Comparison of ENCODE assay signal across 10 cellular contexts in genomic region chr1:54885237-54885679, GRCh38. TPM values are rescaled to one million over a fixed set of nuclear protein-coding genes. Genes with fewer than 3 reads are reported as not detected.
DNase-seq lines count a peak whose midpoint lies in the region; ATAC-seq and TF ChIP-seq lines count a peak whose summit lies in the region.
"Had no signal": no experiment of that assay in that cellular context is flagged by ENCODE, and none has a peak within 500 bp of the region (broad histone marks: within the 10 kb centered on the region; RNA-seq: fewer than 3 reads in every experiment).

No MANE protein-coding gene starts in this region.

- no peak overlapping the region for H2BK15ac ChIP-seq in mesenchymal stem cell (ENCODE audit: low read depth, poor library complexity, severe bottlenecking)

- H3K27ac ChIP-seq in mesenchymal stem cell (ENCODE audit: low read length, poor library complexity, severe bottlenecking): peak overlapping the region; percentile 31
- H3K27ac ChIP-seq in left ventricle myocardium inferior (replicated peaks): no peak overlapping the region
- H3K27ac ChIP-seq: SJSA1 had no signal

- intact Hi-C loops in left ventricle myocardium inferior (cut with micrococcal nuclease): no loop called here

- peak overlapping the region; percentile 61 for H2AK5ac ChIP-seq in mesenchymal stem cell (ENCODE audit: low read length, severe bottlenecking)

- no peak overlapping the region for H3K14ac ChIP-seq in mesenchymal stem cell (ENCODE audit: low read length in 2 of 2)

- no peak for ATAC-seq in GM19397 (IDR thresholded peaks at IDR 0.05; ENCODE audit: unreplicated experiment)

- DNase-seq in BE2C: no peak
- DNase-seq in LNCaP clone FGC (ENCODE audit: low read depth): no peak
- no peak for DNase-seq in cardiac fibroblast (ENCODE audit: low read depth in 2 of 2)
- DNase-seq in mesenchymal stem cell: no peak
- no peak for DNase-seq in glomerular visceral epithelial cell (ENCODE audit: extremely low spot score)
- DNase-seq in HuH-7.5 (ENCODE audit: low spot score): no peak
- DNase-seq in left ventricle myocardium inferior: no peak
- DNase-seq: effector CD4-positive, alpha-beta T cell had no signal

- no peak overlapping the region for H2BK5ac ChIP-seq in mesenchymal stem cell (ENCODE audit: low read depth, low read length, poor library complexity, severe bottlenecking)

- peak overlapping the region; percentile 58 for H3K4me2 ChIP-seq in mesenchymal stem cell (ENCODE audit: low read length, poor library complexity, severe bottlenecking)

- TF ChIP-seq CTCF in BE2C (IDR thresholded peaks at IDR 0.05; ENCODE audit: low read depth, low read length): no peak
- TF ChIP-seq CTCF in LNCaP clone FGC (IDR thresholded peaks at IDR 0.05; ENCODE audit: control insufficient read depth, extremely low read depth, insufficient read depth): no peak
- TF ChIP-seq CTCF in cardiac fibroblast (IDR thresholded peaks at IDR 0.05; ENCODE audit: low read depth, low read length): no peak
- TF ChIP-seq CTCF in left ventricle myocardium inferior (IDR thresholded peaks at IDR 0.05; ENCODE audit: borderline replicate concordance): no peak

- peaks cover 9% of the 10 kb centered on the region for H3K79me1 ChIP-seq in mesenchymal stem cell (replicated peaks; ENCODE audit: low read length, poor library complexity, severe bottlenecking)

- no peak overlapping the region for H3K23ac ChIP-seq in mesenchymal stem cell (ENCODE audit: low read length in 2 of 2)

- H3K18ac ChIP-seq in mesenchymal stem cell (ENCODE audit: low read depth in 1 of 2, low read length in 2 of 2): peak overlapping the region in 1 of 2 experiments; percentile 98

- H2BK120ac ChIP-seq in mesenchymal stem cell (ENCODE audit: low read depth, low read length): no peak overlapping the region

- H3K4me3 ChIP-seq in BE2C (ENCODE audit: low read depth, low read length): peak overlapping the region; percentile 71
- peak overlapping the region; percentile 81 for H3K4me3 ChIP-seq in LNCaP clone FGC (ENCODE audit: low read depth, low read length)
- peak overlapping the region; percentile 80 to 99 for H3K4me3 ChIP-seq in cardiac fibroblast (replicated peaks in 1 of 2; ENCODE audit: low read depth in 2 of 2, low read length in 2 of 2)
- H3K4me3 ChIP-seq in mesenchymal stem cell (ENCODE audit: insufficient read depth in 1 of 2, low read depth in 1 of 2, low read length in 2 of 2): peak overlapping the region; percentile 87 to 94
- no peak overlapping the region for H3K4me3 ChIP-seq in left ventricle myocardium inferior
- H3K4me3 ChIP-seq: SJSA1 had no signal

- H4K91ac ChIP-seq in mesenchymal stem cell (ENCODE audit: low read length): peak overlapping the region; percentile 56

- peak overlapping the region; percentile 61 for H4K8ac ChIP-seq in mesenchymal stem cell (ENCODE audit: low read length)

- H3K9me3 ChIP-seq in BE2C (no peaks in the 10 kb centered on the region), mesenchymal stem cell (ENCODE audit: control insufficient read depth, low read length) (no peaks in the 10 kb centered on the region), left ventricle myocardium inferior (replicated peaks) (no peaks in the 10 kb centered on the region)
- H3K9me3 ChIP-seq: SJSA1 had no signal

- H2BK12ac ChIP-seq in mesenchymal stem cell (ENCODE audit: low read length in 2 of 2): peak overlapping the region in 1 of 2 experiments; percentile 15

- no peaks in the 10 kb centered on the region; the same call in 1 of the 2 replicates for H3K4me1 ChIP-seq in BE2C
- H3K4me1 ChIP-seq in mesenchymal stem cell (ENCODE audit: control insufficient read depth, insufficient read depth, low read depth, low read length): peaks cover 30% of the 10 kb centered on the region
- peaks cover 21% of the 10 kb centered on the region for H3K4me1 ChIP-seq in left ventricle myocardium inferior

- H3K36me3 ChIP-seq in BE2C (peaks cover 10% of the 10 kb centered on the region), mesenchymal stem cell (ENCODE audit: control insufficient read depth in 1 of 2, insufficient read depth in 2 of 2, low read depth in 1 of 2, low read length in 2 of 2) (peaks cover 18 to 24% of the 10 kb centered on the region in 2 experiments), left ventricle myocardium inferior (no peaks in the 10 kb centered on the region)

- WGBS in mesenchymal stem cell: 74% methylated on average over 3 of the region's 4 CpGs

- no peak overlapping the region for H3K9ac ChIP-seq in mesenchymal stem cell (ENCODE audit: low read length)

- H3K27me3 ChIP-seq in BE2C (no peaks in the 10 kb centered on the region), mesenchymal stem cell (ENCODE audit: control insufficient read depth in 1 of 2, insufficient read depth in 1 of 2, low read length in 2 of 2) (no peaks in the 10 kb centered on the region), left ventricle myocardium inferior (ENCODE audit: low read depth) (peaks cover 6% of the 10 kb centered on the region)
- H3K27me3 ChIP-seq: SJSA1 had no signal

- no peak overlapping the region for H3K4ac ChIP-seq in mesenchymal stem cell (ENCODE audit: low read depth in 1 of 2, low read length in 2 of 2)

- no peak overlapping the region for H2AFZ ChIP-seq in mesenchymal stem cell (ENCODE audit: low read depth, low read length)

RNA-seq across cellular contexts. Expression of gene DHCR24, which starts 1.7 kb away (rescaled TPM):
- polyA plus RNA-seq in BE2C (2012; ENCODE audit: insufficient read depth, insufficient read length, low read depth): 84.0 TPM
- 136 TPM for polyA plus RNA-seq in mesenchymal stem cell (2013, experiment 1 of 2)
- polyA plus RNA-seq in mesenchymal stem cell (2013, experiment 2 of 2): 139 TPM
- total RNA-seq in left ventricle myocardium inferior: 12.8 TPM
